In genomic region chr12:54306925-54307731, GRCh38 we compare ENCODE assay signal across 8 cellular contexts. TPM values are rescaled to one million over a fixed set of nuclear protein-coding genes. Genes with fewer than 3 reads are reported as not detected.
DNase-seq lines count a peak whose midpoint lies in the region; ATAC-seq, FAIRE-seq and TF ChIP-seq lines count a peak whose summit lies in the region.

No MANE protein-coding gene starts in this region.

- H3K27ac ChIP-seq in BLaER1 treated with 17β-estradiol and CSF1 and Interleukin-3, amounts not matched to agents 10 nM and 100 nM, result peak overlapping the region in 10 of 11 experiments; percentile 39 to 100 (median 98); a peak in 19 of 22 replicates
- no peak overlapping the region for H3K27ac ChIP-seq in kidney (ENCODE audit: low read depth in 2 of 2, low read length in 2 of 2)

- H3K4me3 Mint-ChIP-seq in activated CD8-positive, alpha-beta T cell treated with anti-CD3 and anti-CD28 coated beads, Interleukin-2, amount 10 ng/mL, durations not matched to agents 7 days and 5 days, result no peak overlapping the region

- no peaks in the 10 kb centered on the region for H4K20me1 ChIP-seq in BLaER1 treated with 17β-estradiol and CSF1 and Interleukin-3, amounts not matched to agents 10 nM and 100 nM

- H3K4me1 ChIP-seq in BLaER1 treated with 17β-estradiol and CSF1 and Interleukin-3, amounts not matched to agents 10 nM and 100 nM, result peaks cover 56 to 100% (median 68%) of the 10 kb centered on the region in 10 experiments
- peaks cover 0 to 5% of the 10 kb centered on the region in 2 donors for H3K4me1 ChIP-seq in kidney (ENCODE audit: control insufficient read depth in 1 of 2, insufficient read depth in 1 of 2, low read depth in 1 of 2, low read length in 2 of 2)

- 0 out of 22 replicates have a peak, but pooled peaks cover 0 to 4% (median 0%) of the 10 kb centered on the region in 11 experiments for H3K36me3 ChIP-seq in BLaER1 treated with 17β-estradiol and CSF1 and Interleukin-3, amounts not matched to agents 10 nM and 100 nM
- H3K36me3 ChIP-seq in MG63 (no peaks in the 10 kb centered on the region), kidney (ENCODE audit: control insufficient read depth in 1 of 2, insufficient read depth in 2 of 2, low read length in 2 of 2) (no peaks in the 10 kb centered on the region)

- TF ChIP-seq POLR2A in GM18505 (IDR thresholded peaks at IDR 0.05; ENCODE audit: borderline replicate concordance, extremely low read depth, insufficient read depth, insufficient read length), result no peak

- ATAC-seq in activated CD8-positive, alpha-beta T cell treated with anti-CD3 and anti-CD28 coated beads, Interleukin-2, amount 10 ng/mL, durations not matched to agents 7 days and 5 days, result peak; percentile 70
- ATAC-seq in HG02852 (IDR thresholded peaks at IDR 0.05; ENCODE audit: unreplicated experiment), result no peak
- ATAC-seq in GM18505 (IDR thresholded peaks at IDR 0.05; ENCODE audit: unreplicated experiment), result no peak

- no peaks in the 10 kb centered on the region for H3K36me3 Mint-ChIP-seq in activated CD8-positive, alpha-beta T cell treated with anti-CD3 and anti-CD28 coated beads, Interleukin-2, amount 10 ng/mL, durations not matched to agents 7 days and 5 days (ENCODE audit: low read depth)

- CTCF ChIA-PET in activated CD8-positive, alpha-beta T cell treated with anti-CD3 and anti-CD28 coated beads, Interleukin-2, amount 10 ng/mL, durations not matched to agents 7 days and 5 days (lab: Charles Lee), result interaction anchor here (0.7 to 3.5 kb wide), 9 partner anchors 13 to 92 kb away, joined by 3 to 20 read pairs (median 4); partner anchors contain the start of gene COPZ1

- H3K27ac Mint-ChIP-seq in activated CD8-positive, alpha-beta T cell treated with anti-CD3 and anti-CD28 coated beads, Interleukin-2, amount 10 ng/mL, durations not matched to agents 7 days and 5 days, result no peak overlapping the region

- H3K27me3 Mint-ChIP-seq in activated CD8-positive, alpha-beta T cell treated with anti-CD3 and anti-CD28 coated beads, Interleukin-2, amount 10 ng/mL, durations not matched to agents 7 days and 5 days (ENCODE audit: low read depth), result peaks cover 25% of the 10 kb centered on the region

- H3K4me3 ChIP-seq in BLaER1 treated with 17β-estradiol and CSF1 and Interleukin-3, amounts not matched to agents 10 nM and 100 nM, result peak overlapping the region in 3 of 10 experiments; percentile 14 to 20 (median 15); a peak in 3 of 20 replicates
- H3K4me3 ChIP-seq in MG63, result no peak overlapping the region
- H3K4me3 ChIP-seq in kidney (ENCODE audit: low read length in 2 of 2), result no peak overlapping the region

- peak overlapping the region; percentile 63 to 99 (median 94) for H3K4me2 ChIP-seq in BLaER1 treated with 17β-estradiol and CSF1 and Interleukin-3, amounts not matched to agents 10 nM and 100 nM

- POLR2A ChIA-PET in activated CD8-positive, alpha-beta T cell treated with anti-CD3 and anti-CD28 coated beads, Interleukin-2, amount 10 ng/mL, durations not matched to agents 7 days and 5 days (lab: Charles Lee), result interaction anchor here (0.6 to 1.2 kb wide), 2 partner anchors 21 to 27 kb away, joined by 3 to 6 read pairs; partner anchors contain the start of gene HNRNPA1

- FAIRE-seq in kidney (lab: Jason Lieb, UNC), result no peak

- no peaks in the 10 kb centered on the region for H3K9me3 Mint-ChIP-seq in activated CD8-positive, alpha-beta T cell treated with anti-CD3 and anti-CD28 coated beads, Interleukin-2, amount 10 ng/mL, durations not matched to agents 7 days and 5 days (ENCODE audit: insufficient read depth)

- H3K27me3 ChIP-seq in BLaER1 treated with 17β-estradiol and CSF1 and Interleukin-3, amounts not matched to agents 10 nM and 100 nM, result no peaks in the 10 kb centered on the region
- peaks cover 2% of the 10 kb centered on the region for H3K27me3 ChIP-seq in MG63

- H3K4me1 Mint-ChIP-seq in activated CD8-positive, alpha-beta T cell treated with anti-CD3 and anti-CD28 coated beads, Interleukin-2, amount 10 ng/mL, durations not matched to agents 7 days and 5 days (ENCODE audit: low read depth), result peaks cover 28% of the 10 kb centered on the region

- peak; percentile 37 for DNase-seq in MG63
- peak; percentile 50 for DNase-seq in activated CD8-positive, alpha-beta T cell treated with anti-CD3 and anti-CD28 coated beads, Interleukin-2, amount 10 ng/mL, durations not matched to agents 7 days and 5 days
- peak; percentile 96 for DNase-seq in kidney
- DNase-seq in iPS-NIHi7 (ENCODE audit: extremely low spot score), result no peak
- DNase-seq in anterior cingulate cortex (lab: John Stamatoyannopoulos, UW), result no peak

- intact Hi-C loops in kidney (cut with DNase I), result no loop called here

- peak overlapping the region in 9 of 11 experiments; percentile 25 to 96 (median 55); a peak in 13 of 22 replicates for H3K9ac ChIP-seq in BLaER1 treated with 17β-estradiol and CSF1 and Interleukin-3, amounts not matched to agents 10 nM and 100 nM
- no peak overlapping the region for H3K9ac ChIP-seq in kidney (ENCODE audit: low read length in 2 of 2)

- TF ChIP-seq CTCF in kidney (IDR thresholded peaks at IDR 0.05; ENCODE audit: borderline replicate concordance, extremely low read depth, insufficient read depth), result no peak

- H3K9me3 ChIP-seq in BLaER1 treated with 17β-estradiol and CSF1 and Interleukin-3, amounts not matched to agents 10 nM and 100 nM (replicated peaks in 1 of 11), result no peaks in the 10 kb centered on the region
- no peaks in the 10 kb centered on the region for H3K9me3 ChIP-seq in MG63
- no peaks in the 10 kb centered on the region for H3K9me3 ChIP-seq in kidney (ENCODE audit: control insufficient read depth in 1 of 2, low read length in 2 of 2)

RNA-seq across cellular contexts. Expression of gene NFE2, which starts 6.3 kb away (rescaled TPM):
- 0.13 TPM in 1 of 2 replicates, not detected in the other for total RNA-seq in MG63 (2014; rRNA removed; shearing (Covaris generic); ENCODE audit: low replicate concordance)
- not detected for total RNA-seq in activated CD8-positive, alpha-beta T cell treated with anti-CD3 and anti-CD28 coated beads, Interleukin-2, amount 10 ng/mL, durations not matched to agents 7 days and 5 days
- 1.6 TPM for total RNA-seq in kidney
- polyA plus RNA-seq in kidney (ENCODE audit: insufficient read depth, low read depth, low replicate concordance), result not detected

RNA-seq across cellular contexts. Expression of gene COPZ1, which starts 17.8 kb away (rescaled TPM):
- 243 and 381 TPM in 2 replicates for total RNA-seq in MG63 (2014; rRNA removed; shearing (Covaris generic); ENCODE audit: low replicate concordance)
- total RNA-seq in activated CD8-positive, alpha-beta T cell treated with anti-CD3 and anti-CD28 coated beads, Interleukin-2, amount 10 ng/mL, durations not matched to agents 7 days and 5 days, result 100 to 1,000 TPM; 105 to 112 TPM
- 141 TPM for total RNA-seq in kidney
- 181 TPM for polyA plus RNA-seq in kidney (ENCODE audit: insufficient read depth, low read depth, low replicate concordance)

RNA-seq across cellular contexts. Expression of gene HNRNPA1, which starts 26.6 kb away (rescaled TPM):
- 84.7 and 146 TPM in 2 replicates for total RNA-seq in MG63 (2014; rRNA removed; shearing (Covaris generic); ENCODE audit: low replicate concordance)
- 1,000 to 10,000 TPM; 1,520 to 1,553 TPM for total RNA-seq in activated CD8-positive, alpha-beta T cell treated with anti-CD3 and anti-CD28 coated beads, Interleukin-2, amount 10 ng/mL, durations not matched to agents 7 days and 5 days
- 964 TPM for total RNA-seq in kidney
- 648 TPM for polyA plus RNA-seq in kidney (ENCODE audit: insufficient read depth, low read depth, low replicate concordance)

RNA-seq across cellular contexts. Expression of gene CBX5, which starts 27.2 kb away (rescaled TPM):
- 20.5 and 26.6 TPM in 2 replicates for total RNA-seq in MG63 (2014; rRNA removed; shearing (Covaris generic); ENCODE audit: low replicate concordance)
- total RNA-seq in activated CD8-positive, alpha-beta T cell treated with anti-CD3 and anti-CD28 coated beads, Interleukin-2, amount 10 ng/mL, durations not matched to agents 7 days and 5 days, result 100 to 1,000 TPM; 145 to 148 TPM
- 112 TPM for total RNA-seq in kidney
- 15.0 TPM for polyA plus RNA-seq in kidney (ENCODE audit: insufficient read depth, low read depth, low replicate concordance)

RNA-seq across cellular contexts. Expression of gene GPR84, which starts 57.2 kb away (rescaled TPM):
- not detected in 2 replicates for total RNA-seq in MG63 (2014; rRNA removed; shearing (Covaris generic); ENCODE audit: low replicate concordance)
- under 1 TPM; 0.32 to 0.57 TPM for total RNA-seq in activated CD8-positive, alpha-beta T cell treated with anti-CD3 and anti-CD28 coated beads, Interleukin-2, amount 10 ng/mL, durations not matched to agents 7 days and 5 days
- total RNA-seq in kidney, result 1.7 TPM
- not detected for polyA plus RNA-seq in kidney (ENCODE audit: insufficient read depth, low read depth, low replicate concordance)

Comparison
In these comparisons a context has a peak if more than half of its experiments do, and no peak if none do; other contexts are left out.
1. H3K27ac ChIP-seq: peak in BLaER1 treated with 17β-estradiol and CSF1 and Interleukin-3, amounts not matched to agents 10 nM and 100 nM (10 of 11); none in kidney (0 of 2).
2. H3K9ac ChIP-seq: peak in BLaER1 treated with 17β-estradiol and CSF1 and Interleukin-3, amounts not matched to agents 10 nM and 100 nM (9 of 11); none in kidney (0 of 2).
3. DNase-seq: peak in MG63 (single experiment), activated CD8-positive, alpha-beta T cell treated with anti-CD3 and anti-CD28 coated beads, Interleukin-2, amount 10 ng/mL, durations not matched to agents 7 days and 5 days (single experiment) and kidney (single experiment); none in iPS-NIHi7 (single experiment) and anterior cingulate cortex (0 of 58).